In genomic region chr15:96029172-96029571, GRCh38 we compare ENCODE assay signal across 9 cellular contexts.
"Had no signal": no experiment of that assay in that cellular context is flagged by ENCODE, and none has a peak within 500 bp of the region (broad histone marks: within the 10 kb centered on the region; RNA-seq: fewer than 3 reads in every experiment).

No MANE protein-coding gene starts in this region.

- H3K27ac Mint-ChIP-seq: GM23338, H9, HFFc6 had no signal

- H3K4me2 ChIP-seq: GM23338 had no signal

- H3K4me3 Mint-ChIP-seq: GM23338, H9, HFFc6 had no signal

- H2AFZ ChIP-seq: GM23338 had no signal

- ATAC-seq: GM23338 had no signal

- H3K4me3 ChIP-seq: GM23338 had no signal

- DNase-seq: H9, HCEC 1CT, HFFc6, IMR-90, KBM-7 had no signal

- FAIRE-seq: H1, H54, HTR-8/SVneo had no signal

- H3K4me1 Mint-ChIP-seq: GM23338, H9 had no signal

- H3K9me3 Mint-ChIP-seq: GM23338, H9, HFFc6 had no signal
